ENCODE assay signal across 23 cellular contexts in the genomic region with DNA sequence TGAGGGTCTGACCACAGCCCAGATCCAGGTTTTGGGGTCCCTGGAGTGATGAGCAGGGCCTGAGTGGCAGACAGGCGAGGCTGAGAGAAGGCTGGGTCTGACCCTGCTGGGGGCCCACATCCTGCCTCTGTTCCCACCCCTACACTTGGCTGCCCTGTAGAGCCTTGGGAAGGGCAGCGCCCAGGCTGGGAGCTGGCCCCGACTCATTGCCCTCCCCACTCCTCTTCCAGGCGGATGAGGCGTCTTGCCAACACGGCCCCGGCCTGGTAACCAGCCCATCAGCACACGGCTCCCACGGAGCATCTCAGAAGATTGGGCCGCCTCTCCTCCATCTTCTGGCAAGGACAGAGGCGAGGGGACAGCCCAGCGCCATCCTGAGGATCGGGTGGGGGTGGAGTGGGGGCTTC. TPM values are rescaled to one million over a fixed set of nuclear protein-coding genes. Genes with fewer than 3 reads are reported as not detected.
A peak's percentile ranks its signal among the peaks of the same experiment; 100 is the strongest.
DNase-seq lines count a peak whose midpoint lies in the region; ATAC-seq and TF ChIP-seq lines count a peak whose summit lies in the region.
"Had no signal": no experiment of that assay in that cellular context is flagged by ENCODE, and none has a peak within 500 bp of the region (broad histone marks: within the 10 kb centered on the region; RNA-seq: fewer than 3 reads in every experiment).

No MANE protein-coding gene starts in this region.

- H3K27me3 ChIP-seq in H7 (ENCODE audit: control insufficient read depth, insufficient read depth, low read length) (no peaks in the 10 kb centered on the region; the same call in 1 of the 2 replicates), WERI-Rb-1 (ENCODE audit: insufficient read depth, low read depth, severe bottlenecking) (no peaks in the 10 kb centered on the region)
- H3K27me3 ChIP-seq: adrenal gland, cardiac muscle cell, foreskin keratinocyte, pancreas, tibial nerve had no signal

- ATAC-seq in left cardiac atrium = peak in 1 of 2 donors; percentile 3
- ATAC-seq in sciatic nerve = no peak
- ATAC-seq in GM18868 (IDR thresholded peaks at IDR 0.05; ENCODE audit: unreplicated experiment) = no peak
- no peak for ATAC-seq in GM21825 (IDR thresholded peaks at IDR 0.05; ENCODE audit: unreplicated experiment)
- ATAC-seq: foreskin keratinocyte, HCT116, natural killer cell, pancreas, T-cell had no signal

- TF ChIP-seq CTCF in WERI-Rb-1 (IDR thresholded peaks at IDR 0.05; ENCODE audit: low read depth, low read length) = no peak

- H3K27ac ChIP-seq in WERI-Rb-1 = peak overlapping the region; percentile 20; the same call in 1 of the 2 replicates
- H3K27ac ChIP-seq: adrenal gland, foreskin keratinocyte had no signal

- intact Hi-C loops in left cardiac atrium (cut with DNase I) = no loop called here
- intact Hi-C loops in sciatic nerve (cut with DNase I) = no loop called here

- H3K9me3 ChIP-seq in WERI-Rb-1 (ENCODE audit: severe bottlenecking) = no peaks in the 10 kb centered on the region
- H3K9me3 ChIP-seq: adrenal gland, pancreas had no signal

- H3K4me3 ChIP-seq in H7 (ENCODE audit: insufficient read depth, low read depth, low read length) (no peak overlapping the region), WERI-Rb-1 (ENCODE audit: low read depth, low read length) (no peak overlapping the region)
- H3K4me3 ChIP-seq: adrenal gland, cardiac muscle cell, pancreas, tibial nerve had no signal

- peaks cover 11% of the 10 kb centered on the region for H3K36me3 ChIP-seq in H7 (replicated peaks; ENCODE audit: control insufficient read depth, insufficient read depth, low read length)
- H3K36me3 ChIP-seq in WERI-Rb-1 = peaks cover 81% of the 10 kb centered on the region

- DNase-seq in H7 (peak; percentile 32), WERI-Rb-1 (no peak), left cardiac atrium (peak; percentile 26), sciatic nerve (ENCODE audit: low spot score) (peak; percentile 55), NCI-H526 treated with DMSO at 0.1 percent for 48 hours (lab: John Stamatoyannopoulos, UW) (no peak)
- DNase-seq: activated CD4-positive, alpha-beta T cell treated with anti-CD3 and anti-CD28 coated beads, Interleukin-2, amount 50 U/mL, for 1 hour; activated gamma-delta T cell; AML-193; foreskin keratinocyte; islet precursor cell; mesendoderm; natural killer cell; NCI-H1417 treated with DMSO at 0.1 percent for 48 hours; SHP77 treated with DMSO at 0.1 percent for 48 hours; stimulated activated naive CD4-positive, alpha-beta T cell; T-cell had no signal

RNA-seq across cellular contexts. Expression of a gene that starts 4.9 kb away (rescaled TPM):
- total RNA-seq in H7 (2014; rRNA removed; shearing (Covaris generic)) = 5.0 and 9.3 TPM in 2 replicates
- total RNA-seq in left cardiac atrium = 1 to 10 TPM; 5.8 to 6.5 TPM
- 2.7 TPM for total RNA-seq in sciatic nerve

RNA-seq across cellular contexts. Expression of a gene that starts 23.8 kb away (rescaled TPM):
- total RNA-seq in H7 (2014; rRNA removed; shearing (Covaris generic)) = 10.7 and 17.4 TPM in 2 replicates
- total RNA-seq in left cardiac atrium (10 to 100 TPM; 15.0 TPM), sciatic nerve (13.6 TPM)

RNA-seq across cellular contexts. Expression of a gene that starts 47.1 kb away (rescaled TPM):
- total RNA-seq in H7 (2014; rRNA removed; shearing (Covaris generic)) = 79.1 and 86.5 TPM in 2 replicates
- 10 to 100 TPM; 46.6 to 54.8 TPM for total RNA-seq in left cardiac atrium
- 56.2 TPM for total RNA-seq in sciatic nerve

Comparison
In these comparisons a context has a peak if more than half of its experiments do, and no peak if none do; other contexts are left out.
1. DNase-seq: peak in H7 (single experiment), left cardiac atrium (single experiment) and sciatic nerve (single experiment); none in WERI-Rb-1 (single experiment) and NCI-H526 treated with DMSO at 0.1 percent for 48 hours (single experiment).